ENCODE assay signal across 9 cellular contexts in the genomic region with DNA sequence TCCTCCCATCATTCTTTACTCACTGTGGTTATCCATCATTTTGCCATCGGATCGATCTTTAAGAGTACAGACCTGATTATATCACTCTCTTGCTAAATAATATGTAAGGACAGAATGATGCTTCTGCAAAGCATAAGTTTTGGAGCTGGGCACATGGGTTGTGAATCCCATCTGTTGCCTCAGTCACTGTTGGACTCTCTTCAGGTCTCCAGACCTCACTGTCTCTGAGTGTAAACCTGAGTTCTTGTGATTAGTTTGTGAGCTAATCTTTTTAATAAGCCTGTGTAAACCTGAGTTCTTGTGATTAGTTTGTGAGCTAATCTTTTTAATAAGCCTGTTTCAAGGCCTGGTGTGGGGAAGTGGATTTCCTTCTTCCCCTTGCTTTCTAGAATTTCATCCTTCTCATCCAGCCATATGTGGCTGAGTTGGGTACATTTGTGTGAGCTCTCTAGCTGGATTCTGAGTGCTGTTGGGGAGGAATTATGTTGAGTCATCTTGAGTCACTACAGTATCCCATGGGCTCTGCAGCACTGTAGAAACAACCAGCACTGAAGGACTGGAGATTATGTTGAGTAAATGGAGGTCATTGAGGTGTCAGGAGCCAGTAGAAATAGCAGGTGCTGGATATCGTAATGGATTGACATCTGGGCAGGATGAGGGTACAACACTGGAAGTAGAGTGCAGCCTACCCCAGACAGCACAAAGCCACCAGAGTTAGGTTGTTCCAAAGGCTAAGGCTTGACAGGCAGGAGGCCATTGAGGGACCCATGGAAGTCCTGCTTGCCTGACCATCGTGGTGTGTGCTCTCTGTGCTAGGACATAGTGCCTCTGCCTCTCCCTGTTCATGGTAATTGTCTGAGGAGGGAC. TPM values are rescaled to one million over a fixed set of nuclear protein-coding genes. Genes with fewer than 3 reads are reported as not detected.
A peak's percentile ranks its signal among the peaks of the same experiment; 100 is the strongest.
DNase-seq lines count a peak whose midpoint lies in the region; ATAC-seq and TF ChIP-seq lines count a peak whose summit lies in the region.
"Had no signal": no experiment of that assay in that cellular context is flagged by ENCODE, and none has a peak within 500 bp of the region (broad histone marks: within the 10 kb centered on the region; RNA-seq: fewer than 3 reads in every experiment).

No MANE protein-coding gene starts in this region.

- H3K4me1 ChIP-seq in GM23338 (ENCODE audit: insufficient read depth) (0 out of 2 replicates have a peak, but pooled peaks cover 3% of the 10 kb centered on the region), transverse colon (no peaks in the 10 kb centered on the region)

- peaks cover 5% of the 10 kb centered on the region for H3K27me3 Mint-ChIP-seq in GM23338 (ENCODE audit: insufficient read depth, low read depth, poor library complexity)
- H3K27me3 Mint-ChIP-seq: activated B cell treated with CpG ODN at 0.5 μM for 24 hours had no signal

- DNase-seq in GM23338 (ENCODE audit: low spot score) (no peak), RWPE1 (ENCODE audit: low spot score) (peak; percentile 95), erythroblast (lab: John Stamatoyannopoulos, UW) (peak; percentile 81 to 82), retinal pigment epithelial cell (ENCODE audit: low read depth) (peak; percentile 92), transverse colon (no peak), LoVo (ENCODE audit: low spot score) (no peak)
- DNase-seq: activated B cell treated with CpG ODN at 0.5 μM for 24 hours had no signal

- TF ChIP-seq POLR2A in erythroblast (IDR thresholded peaks at IDR 0.05; ENCODE audit: low read length) (no peak), transverse colon (IDR thresholded peaks at IDR 0.05) (no peak)

- no peaks in the 10 kb centered on the region for H3K36me3 ChIP-seq in GM23338 (ENCODE audit: insufficient read depth)
- H3K36me3 ChIP-seq in transverse colon, result no peaks in the 10 kb centered on the region

- CTCF ChIA-PET in RWPE1 (lab: Yijun Ruan, JAX), result interaction anchor here (0.6 to 0.7 kb wide), 2 partner anchors 41 to 82 kb away, joined by 3 read pairs; no protein-coding TSS in a partner anchor

- H3K27ac Mint-ChIP-seq in GM23338, result peak overlapping the region; percentile 9; the same call in 1 of the 2 replicates
- H3K27ac Mint-ChIP-seq: activated B cell treated with CpG ODN at 0.5 μM for 24 hours had no signal

- no peak for TF ChIP-seq EP300 in transverse colon (IDR thresholded peaks at IDR 0.05; ENCODE audit: low read depth)

- H3K9me3 ChIP-seq in transverse colon, result no peaks in the 10 kb centered on the region

- in situ Hi-C loops in transverse colon (cut with MboI; ENCODE audit: low pct_ligation_motif_present in 1 of 4, low pct_unique_long_range_greater_than_20kb in 1 of 4, low sequenced_read_pairs in 3 of 4), result no loop called here

- peaks cover 2% of the 10 kb centered on the region; the same call in 1 of the 3 replicates for H3K9me3 Mint-ChIP-seq in GM23338
- H3K9me3 Mint-ChIP-seq: activated B cell treated with CpG ODN at 0.5 μM for 24 hours had no signal

- no peak overlapping the region for H3K4me3 Mint-ChIP-seq in GM23338
- H3K4me3 Mint-ChIP-seq: activated B cell treated with CpG ODN at 0.5 μM for 24 hours had no signal

- peaks cover 5% of the 10 kb centered on the region for H3K4me1 Mint-ChIP-seq in GM23338
- H3K4me1 Mint-ChIP-seq: activated B cell treated with CpG ODN at 0.5 μM for 24 hours had no signal

- POLR2A ChIA-PET in RWPE1 (lab: Yijun Ruan, JAX; ENCODE audit: low non-redundant PET), result no interaction called here

- H3K36me3 Mint-ChIP-seq in GM23338 (ENCODE audit: low read depth), result peaks cover 28% of the 10 kb centered on the region

- TF ChIP-seq CTCF in GM23338 (conservative IDR thresholded peaks at IDR 0.05; ENCODE audit: low read depth in 2 of 2), result no peak
- TF ChIP-seq CTCF in RWPE1 (conservative IDR thresholded peaks at IDR 0.05; ENCODE audit: low read depth), result no peak
- TF ChIP-seq CTCF in retinal pigment epithelial cell (conservative IDR thresholded peaks at IDR 0.05; ENCODE audit: low read depth, low read length), result no peak
- no peak for TF ChIP-seq CTCF in transverse colon (IDR thresholded peaks at IDR 0.05)

- H3K4me3 ChIP-seq in GM23338 (no peak overlapping the region), retinal pigment epithelial cell (ENCODE audit: low read length) (no peak overlapping the region), transverse colon (no peak overlapping the region)

- intact Hi-C loops in transverse colon (cut with DNase I; ENCODE audit: low total_unique reads), result loop anchor here (10.0 kb wide), 1 partner anchor 327 kb away; no protein-coding TSS in a partner anchor

- H3K79me2 ChIP-seq in GM23338 (replicated peaks; ENCODE audit: insufficient read depth), result no peaks in the 10 kb centered on the region; the same call in 1 of the 2 replicates

- H3K9me2 ChIP-seq in GM23338 (ENCODE audit: insufficient read depth), result no peaks in the 10 kb centered on the region

- no peak for ATAC-seq in GM23338
- ATAC-seq in GM18858 (IDR thresholded peaks at IDR 0.05; ENCODE audit: unreplicated experiment), result no peak
- no peak for ATAC-seq in HG03460 (IDR thresholded peaks at IDR 0.05; ENCODE audit: unreplicated experiment)

- no peak overlapping the region for H3K4me2 ChIP-seq in GM23338

- H2AFZ ChIP-seq in GM23338, result no peak overlapping the region

- no peak overlapping the region for H3K27ac ChIP-seq in GM23338 (ENCODE audit: low read depth)
- H3K27ac ChIP-seq in RWPE1, result peak overlapping the region; percentile 36
- H3K27ac ChIP-seq in transverse colon, result no peak overlapping the region

- H3K27me3 ChIP-seq in GM23338 (ENCODE audit: insufficient read depth) (no peaks in the 10 kb centered on the region), transverse colon (no peaks in the 10 kb centered on the region)

- WGBS in transverse colon (ENCODE audit: low coverage in 1 of 2), 2 donors, result 95 to 99% methylated on average over 2 to 4 of the region's 4 CpGs

- no peaks in the 10 kb centered on the region for H3F3A ChIP-seq in GM23338 (replicated peaks; ENCODE audit: low read depth)

- H4K20me1 ChIP-seq in GM23338 (replicated peaks; ENCODE audit: insufficient read depth), result 0 out of 2 replicates have a peak, but pooled peaks cover 2% of the 10 kb centered on the region

TF ChIP-seq in GM23338, 12 proteins besides CTCF, POLR2A, EP300 and RAD21 (continues in another document):
- TF ChIP-seq, protein P1, sequence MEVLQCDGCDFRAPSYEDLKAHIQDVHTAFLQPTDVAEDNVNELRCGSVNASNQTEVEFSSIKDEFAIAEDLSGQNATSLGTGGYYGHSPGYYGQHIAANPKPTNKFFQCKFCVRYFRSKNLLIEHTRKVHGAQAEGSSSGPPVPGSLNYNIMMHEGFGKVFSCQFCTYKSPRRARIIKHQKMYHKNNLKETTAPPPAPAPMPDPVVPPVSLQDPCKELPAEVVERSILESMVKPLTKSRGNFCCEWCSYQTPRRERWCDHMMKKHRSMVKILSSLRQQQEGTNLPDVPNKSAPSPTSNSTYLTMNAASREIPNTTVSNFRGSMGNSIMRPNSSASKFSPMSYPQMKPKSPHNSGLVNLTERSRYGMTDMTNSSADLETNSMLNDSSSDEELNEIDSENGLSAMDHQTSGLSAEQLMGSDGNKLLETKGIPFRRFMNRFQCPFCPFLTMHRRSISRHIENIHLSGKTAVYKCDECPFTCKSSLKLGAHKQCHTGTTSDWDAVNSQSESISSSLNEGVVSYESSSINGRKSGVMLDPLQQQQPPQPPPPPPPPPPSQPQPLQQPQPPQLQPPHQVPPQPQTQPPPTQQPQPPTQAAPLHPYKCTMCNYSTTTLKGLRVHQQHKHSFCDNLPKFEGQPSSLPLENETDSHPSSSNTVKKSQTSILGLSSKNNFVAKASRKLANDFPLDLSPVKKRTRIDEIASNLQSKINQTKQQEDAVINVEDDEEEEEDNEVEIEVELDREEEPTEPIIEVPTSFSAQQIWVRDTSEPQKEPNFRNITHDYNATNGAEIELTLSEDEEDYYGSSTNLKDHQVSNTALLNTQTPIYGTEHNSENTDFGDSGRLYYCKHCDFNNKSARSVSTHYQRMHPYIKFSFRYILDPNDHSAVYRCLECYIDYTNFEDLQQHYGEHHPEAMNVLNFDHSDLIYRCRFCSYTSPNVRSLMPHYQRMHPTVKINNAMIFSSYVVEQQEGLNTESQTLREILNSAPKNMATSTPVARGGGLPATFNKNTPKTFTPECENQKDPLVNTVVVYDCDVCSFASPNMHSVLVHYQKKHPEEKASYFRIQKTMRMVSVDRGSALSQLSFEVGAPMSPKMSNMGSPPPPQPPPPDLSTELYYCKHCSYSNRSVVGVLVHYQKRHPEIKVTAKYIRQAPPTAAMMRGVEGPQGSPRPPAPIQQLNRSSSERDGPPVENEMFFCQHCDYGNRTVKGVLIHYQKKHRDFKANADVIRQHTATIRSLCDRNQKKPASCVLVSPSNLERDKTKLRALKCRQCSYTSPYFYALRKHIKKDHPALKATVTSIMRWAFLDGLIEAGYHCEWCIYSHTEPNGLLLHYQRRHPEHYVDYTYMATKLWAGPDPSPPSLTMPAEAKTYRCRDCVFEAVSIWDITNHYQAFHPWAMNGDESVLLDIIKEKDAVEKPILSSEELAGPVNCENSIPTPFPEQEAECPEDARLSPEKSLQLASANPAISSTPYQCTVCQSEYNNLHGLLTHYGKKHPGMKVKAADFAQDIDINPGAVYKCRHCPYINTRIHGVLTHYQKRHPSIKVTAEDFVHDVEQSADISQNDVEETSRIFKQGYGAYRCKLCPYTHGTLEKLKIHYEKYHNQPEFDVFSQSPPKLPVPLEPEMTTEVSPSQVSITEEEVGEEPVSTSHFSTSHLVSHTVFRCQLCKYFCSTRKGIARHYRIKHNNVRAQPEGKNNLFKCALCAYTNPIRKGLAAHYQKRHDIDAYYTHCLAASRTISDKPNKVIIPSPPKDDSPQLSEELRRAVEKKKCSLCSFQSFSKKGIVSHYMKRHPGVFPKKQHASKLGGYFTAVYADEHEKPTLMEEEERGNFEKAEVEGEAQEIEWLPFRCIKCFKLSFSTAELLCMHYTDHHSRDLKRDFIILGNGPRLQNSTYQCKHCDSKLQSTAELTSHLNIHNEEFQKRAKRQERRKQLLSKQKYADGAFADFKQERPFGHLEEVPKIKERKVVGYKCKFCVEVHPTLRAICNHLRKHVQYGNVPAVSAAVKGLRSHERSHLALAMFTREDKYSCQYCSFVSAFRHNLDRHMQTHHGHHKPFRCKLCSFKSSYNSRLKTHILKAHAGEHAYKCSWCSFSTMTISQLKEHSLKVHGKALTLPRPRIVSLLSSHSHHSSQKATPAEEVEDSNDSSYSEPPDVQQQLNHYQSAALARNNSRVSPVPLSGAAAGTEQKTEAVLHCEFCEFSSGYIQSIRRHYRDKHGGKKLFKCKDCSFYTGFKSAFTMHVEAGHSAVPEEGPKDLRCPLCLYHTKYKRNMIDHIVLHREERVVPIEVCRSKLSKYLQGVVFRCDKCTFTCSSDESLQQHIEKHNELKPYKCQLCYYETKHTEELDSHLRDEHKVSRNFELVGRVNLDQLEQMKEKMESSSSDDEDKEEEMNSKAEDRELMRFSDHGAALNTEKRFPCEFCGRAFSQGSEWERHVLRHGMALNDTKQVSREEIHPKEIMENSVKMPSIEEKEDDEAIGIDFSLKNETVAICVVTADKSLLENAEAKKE (CRISPR knock-in tag; IDR thresholded peaks at IDR 0.05), result no peak
- TF ChIP-seq ZNF331 (CRISPR knock-in tag; IDR thresholded peaks at IDR 0.05; ENCODE audit: low read depth) (no peak), NANOG (IDR thresholded peaks at IDR 0.05; ENCODE audit: borderline replicate concordance) (no peak)

RNA-seq across cellular contexts. Expression of a gene that starts 52.4 kb away (rescaled TPM):
- total RNA-seq in GM23338 (2014; rRNA removed; shearing (Covaris generic)), result 114 and 118 TPM in 2 replicates
- 245 and 256 TPM in 2 replicates for polyA plus RNA-seq in GM23338 (2016; fragmentation: Nextera tagmentation; extraction: Ambion mirVana)
- 100 to 1,000 TPM in 3 of 4 donors, 10 to 100 TPM in 1; 80.8 to 152 (median 109) TPM for total RNA-seq in transverse colon

Comparison
In these comparisons a context has a peak if more than half of its experiments do, and no peak if none do; other contexts are left out.
1. DNase-seq: peak in RWPE1 (single experiment), erythroblast (2 of 2) and retinal pigment epithelial cell (single experiment); none in GM23338 (single experiment), transverse colon (single experiment) and LoVo (single experiment).